In genomic region chr1:32872189-32872898, GRCh38 we compare ENCODE assay signal across 8 cellular contexts. TPM values are rescaled to one million over a fixed set of nuclear protein-coding genes. Genes with fewer than 3 reads are reported as not detected.
DNase-seq lines count a peak whose midpoint lies in the region; ATAC-seq, FAIRE-seq and TF ChIP-seq lines count a peak whose summit lies in the region.

No MANE protein-coding gene starts in this region.

- H3K27ac ChIP-seq in pancreas: no peak overlapping the region

- H3K36me3 ChIP-seq in pancreas: no peaks in the 10 kb centered on the region

- no peak for FAIRE-seq in pancreas (lab: Jason Lieb, UNC)

- peak overlapping the region; percentile 84 for H3K4me3 Mint-ChIP-seq in type B pancreatic cell

- 27 to 31% methylated on average over 14 of the region's 14 CpGs for WGBS in pancreas, 2 donors

- H3K9me3 Mint-ChIP-seq in type B pancreatic cell: no peaks in the 10 kb centered on the region

- H3K4me1 ChIP-seq in pancreas: no peaks in the 10 kb centered on the region

- intact Hi-C loops in pancreas (cut with DNase I): loop anchor here in 1 of 3 donors (5.0 kb wide), 1 partner anchor 165 kb away; no protein-coding TSS in a partner anchor

- peaks cover 31% of the 10 kb centered on the region for H3K4me1 Mint-ChIP-seq in type B pancreatic cell (ENCODE audit: unreplicated experiment)

- no peak overlapping the region for H3K4me3 ChIP-seq in pancreas

- H3K36me3 Mint-ChIP-seq in type B pancreatic cell: peaks cover 7% of the 10 kb centered on the region

- peak; percentile 57 for DNase-seq in DMS114 treated with DMSO at 0.1 percent for 48 hours (lab: John Stamatoyannopoulos, UW; ENCODE audit: unreplicated experiment)
- DNase-seq in LHCN-M2 (ENCODE audit: low read depth): peak; percentile 85
- DNase-seq in RPMI8226: peak; percentile 68
- DNase-seq in activated T-helper 9 cell treated with anti-CD3 and anti-CD28 coated beads, Interleukin-2, amount 50 U/mL, for 16 hours (ENCODE audit: low read depth): peak; percentile 49
- DNase-seq in glomerular visceral epithelial cell (ENCODE audit: extremely low spot score): peak; percentile 60
- peak in 4 of 6 donors; percentile 51 to 84 (median 69) for DNase-seq in pancreas
- DNase-seq in type B pancreatic cell (ENCODE audit: extremely low spot score, unreplicated experiment): peak; percentile 88

- peak; percentile 39 to 73 (median 68) for ATAC-seq in pancreas
- ATAC-seq in HG03045 (IDR thresholded peaks at IDR 0.05; ENCODE audit: unreplicated experiment): no peak

- H3K9me3 ChIP-seq in pancreas: no peaks in the 10 kb centered on the region

- peaks cover 37% of the 10 kb centered on the region for H3K27me3 Mint-ChIP-seq in type B pancreatic cell

- peak overlapping the region; percentile 68 for H3K27ac Mint-ChIP-seq in type B pancreatic cell

- peak; percentile 48 to 69 (median 60) for TF ChIP-seq CTCF in pancreas (IDR thresholded peaks at IDR 0.05)
- peak; percentile 90 for TF ChIP-seq CTCF in type B pancreatic cell (conservative IDR thresholded peaks at IDR 0.05)

- no peaks in the 10 kb centered on the region for H3K27me3 ChIP-seq in pancreas

RNA-seq across cellular contexts. Expression of gene FNDC5, which starts 1.6 kb away (rescaled TPM):
- total RNA-seq in LHCN-M2 (2014; rRNA removed) (8.7 and 28.5 TPM in 2 replicates), pancreas (under 1 TPM; 0.28 to 0.89 (median 0.59) TPM), type B pancreatic cell (ENCODE audit: low replicate concordance) (20.0 and 49.9 TPM in 2 replicates)
- polyA plus RNA-seq in LHCN-M2 (2012): 18.5 TPM
- 1 to 10 TPM; 1.8 to 3.1 TPM for polyA plus RNA-seq in pancreas

RNA-seq across cellular contexts. Expression of gene HPCA, which starts 13.9 kb away (rescaled TPM):
- not detected in 2 replicates for total RNA-seq in LHCN-M2 (2014; rRNA removed)
- 0.66 TPM for polyA plus RNA-seq in LHCN-M2 (2012)
- total RNA-seq in pancreas: under 1 TPM in 5 of 6 donors, not detected in 1; 0.16 to 0.49 (median 0.47) TPM
- 1 to 10 TPM; 1.1 to 5.2 TPM for polyA plus RNA-seq in pancreas
- total RNA-seq in type B pancreatic cell (ENCODE audit: low replicate concordance): 1.0 and 2.0 TPM in 2 replicates

RNA-seq across cellular contexts. Expression of gene TMEM54, which starts 28.8 kb away (rescaled TPM):
- 48.5 and 60.5 TPM in 2 replicates for total RNA-seq in LHCN-M2 (2014; rRNA removed)
- 76.0 TPM for polyA plus RNA-seq in LHCN-M2 (2012)
- 10 to 100 TPM; 11.9 to 37.0 (median 16.4) TPM for total RNA-seq in pancreas
- polyA plus RNA-seq in pancreas: 10 to 100 TPM; 31.6 to 39.5 TPM
- total RNA-seq in type B pancreatic cell (ENCODE audit: low replicate concordance): 42.1 and 129 TPM in 2 replicates

RNA-seq across cellular contexts. Expression of gene S100PBP, which starts 54.9 kb away (rescaled TPM):
- 33.7 and 41.0 TPM in 2 replicates for total RNA-seq in LHCN-M2 (2014; rRNA removed)
- polyA plus RNA-seq in LHCN-M2 (2012): 12.1 TPM
- total RNA-seq in pancreas: 10 to 100 TPM in 3 of 6 donors, 1 to 10 TPM in 3; 7.6 to 20.2 (median 10.3) TPM
- polyA plus RNA-seq in pancreas: 10 to 100 TPM; 12.4 to 13.5 TPM
- total RNA-seq in type B pancreatic cell (ENCODE audit: low replicate concordance): 27.0 and 53.8 TPM in 2 replicates

RNA-seq across cellular contexts. Expression of gene YARS1, which starts 55.2 kb away (rescaled TPM):
- 57.8 and 64.5 TPM in 2 replicates for total RNA-seq in LHCN-M2 (2014; rRNA removed)
- 62.6 TPM for polyA plus RNA-seq in LHCN-M2 (2012)
- total RNA-seq in pancreas: 100 to 1,000 TPM in 1 of 6 donors, 10 to 100 TPM in 5; 32.9 to 135 (median 38.3) TPM
- 10 to 100 TPM; 25.1 to 30.4 TPM for polyA plus RNA-seq in pancreas
- total RNA-seq in type B pancreatic cell (ENCODE audit: low replicate concordance): 83.7 and 103 TPM in 2 replicates
